In genomic region chr18:35570182-35570581, GRCh38 we compare ENCODE assay signal across 24 cellular contexts.
"Had no signal": no experiment of that assay in that cellular context is flagged by ENCODE, and none has a peak within 500 bp of the region (broad histone marks: within the 10 kb centered on the region; RNA-seq: fewer than 3 reads in every experiment).

No MANE protein-coding gene starts in this region.

- H3K9me3 ChIP-seq: gastroesophageal sphincter, heart left ventricle, left lung, lower lobe of right lung had no signal

- ATAC-seq: effector memory CD8-positive, alpha-beta T cell; foreskin keratinocyte; gastroesophageal sphincter; heart left ventricle; left lung; left ventricle myocardium superior; lower lobe of right lung; naive thymus-derived CD8-positive, alpha-beta T cell had no signal

- H3K4me3 Mint-ChIP-seq: dendritic cell treated with granulocyte-macrophage colony-stimulating factor and Interleukin-4, amounts not matched to agents 40 ng/mL and 50 ng/mL, for 4 days; effector memory CD8-positive, alpha-beta T cell; endodermal cell; immature natural killer cell; memory B cell; naive B cell; naive thymus-derived CD8-positive, alpha-beta T cell had no signal

- H3K4me1 Mint-ChIP-seq: endodermal cell had no signal

- H3K36me3 ChIP-seq: gastroesophageal sphincter, heart left ventricle, left lung, lower lobe of right lung had no signal

- DNase-seq: cortex of kidney; effector CD8-positive, alpha-beta T cell; effector memory CD8-positive, alpha-beta T cell; endodermal cell; foreskin keratinocyte; heart left ventricle; hypothalamus; immature natural killer cell; islet precursor cell; kidney; kidney glomerular epithelial cell; left lung; left ventricle myocardium superior; lower lobe of right lung; mesendoderm; midbrain; naive B cell; naive thymus-derived CD8-positive, alpha-beta T cell had no signal

- H3K79me2 ChIP-seq: hepatocyte had no signal

- H3K27me3 ChIP-seq: foreskin keratinocyte, gastroesophageal sphincter, heart left ventricle, hepatocyte, left lung had no signal

- FAIRE-seq: colon, endometrium, kidney had no signal

- H3K27me3 Mint-ChIP-seq: dendritic cell treated with granulocyte-macrophage colony-stimulating factor and Interleukin-4, amounts not matched to agents 40 ng/mL and 50 ng/mL, for 4 days; effector memory CD8-positive, alpha-beta T cell; memory B cell; naive B cell; naive thymus-derived CD8-positive, alpha-beta T cell had no signal

- H3K4me2 ChIP-seq: hepatocyte had no signal

- H3K27ac Mint-ChIP-seq: dendritic cell treated with granulocyte-macrophage colony-stimulating factor and Interleukin-4, amounts not matched to agents 40 ng/mL and 50 ng/mL, for 4 days; effector memory CD8-positive, alpha-beta T cell; endodermal cell; immature natural killer cell; memory B cell; naive B cell; naive thymus-derived CD8-positive, alpha-beta T cell had no signal

- H3K9me3 Mint-ChIP-seq: dendritic cell treated with granulocyte-macrophage colony-stimulating factor and Interleukin-4, amounts not matched to agents 40 ng/mL and 50 ng/mL, for 4 days; effector memory CD8-positive, alpha-beta T cell; endodermal cell; immature natural killer cell; memory B cell; naive B cell; naive thymus-derived CD8-positive, alpha-beta T cell had no signal

- H3K4me1 ChIP-seq: foreskin keratinocyte, gastroesophageal sphincter, left lung, lower lobe of right lung had no signal

- H2AFZ ChIP-seq: hepatocyte had no signal

- H3K4me3 ChIP-seq: gastroesophageal sphincter, heart left ventricle, hepatocyte, left lung, lower lobe of right lung had no signal

- H3K27ac ChIP-seq: foreskin keratinocyte, gastroesophageal sphincter, heart left ventricle, hepatocyte, left lung, lower lobe of right lung had no signal

- H3K36me3 Mint-ChIP-seq: immature natural killer cell; memory B cell; naive B cell; naive thymus-derived CD8-positive, alpha-beta T cell had no signal
